Comparison of ENCODE assay signal across 14 cellular contexts in genomic region chr9:7239708-7240107, GRCh38.
DNase-seq lines count a peak whose midpoint lies in the region; ATAC-seq and TF ChIP-seq lines count a peak whose summit lies in the region.
"Had no signal": no experiment of that assay in that cellular context is flagged by ENCODE, and none has a peak within 500 bp of the region (broad histone marks: within the 10 kb centered on the region; RNA-seq: fewer than 3 reads in every experiment).

No MANE protein-coding gene starts in this region.

- no peak overlapping the region for H3K4me3 Mint-ChIP-seq in GM23338
- H3K4me3 Mint-ChIP-seq: CD4-positive, alpha-beta memory T cell had no signal

- H3K4me3 ChIP-seq in GM23338 (no peak overlapping the region), HUES6 (ENCODE audit: low read depth, low read length) (no peak overlapping the region), iPS-20b (ENCODE audit: low read length) (no peak overlapping the region), retinal pigment epithelial cell (ENCODE audit: low read length) (no peak overlapping the region)
- H3K4me3 ChIP-seq: GM23248, HAP-1 had no signal

- H3K36me3 ChIP-seq in GM23338 (ENCODE audit: insufficient read depth) (no peaks in the 10 kb centered on the region; the same call in 1 of the 2 replicates), HUES6 (ENCODE audit: control insufficient read depth, insufficient read depth, low read length) (no peaks in the 10 kb centered on the region), iPS-20b (ENCODE audit: insufficient read depth, low read depth, low read length) (no peaks in the 10 kb centered on the region)
- H3K36me3 ChIP-seq: BE2C, HAP-1 had no signal

- H3K27ac ChIP-seq in GM23338 (ENCODE audit: low read depth), result peak overlapping the region; percentile 70
- H3K27ac ChIP-seq in HUES6 (ENCODE audit: low read depth, low read length), result peak overlapping the region; percentile 90
- peak overlapping the region; percentile 52 for H3K27ac ChIP-seq in iPS-20b (ENCODE audit: low read length)
- H3K27ac ChIP-seq: C4-2B, GM23248 had no signal

- TF ChIP-seq CTCF in GM23338 (conservative IDR thresholded peaks at IDR 0.05; ENCODE audit: low read depth in 2 of 2) (no peak), retinal pigment epithelial cell (conservative IDR thresholded peaks at IDR 0.05; ENCODE audit: low read depth, low read length) (no peak)

- H3K36me3 Mint-ChIP-seq in GM23338 (ENCODE audit: low read depth), result peaks cover 6% of the 10 kb centered on the region; the same call in 2 of the 3 replicates
- H3K36me3 Mint-ChIP-seq: CD4-positive, alpha-beta memory T cell had no signal

- H3K9ac ChIP-seq in HUES6 (ENCODE audit: low read length) (no peak overlapping the region), iPS-20b (ENCODE audit: low read depth, low read length) (peak overlapping the region; percentile 48; the same call in 1 of the 2 replicates)
- H3K9ac ChIP-seq: GM23248 had no signal

- peak overlapping the region; percentile 9; the same call in 1 of the 2 replicates for H3K4me2 ChIP-seq in GM23338

- H3K4me1 ChIP-seq in GM23338 (ENCODE audit: insufficient read depth), result peaks cover 33% of the 10 kb centered on the region
- peaks cover 33% of the 10 kb centered on the region for H3K4me1 ChIP-seq in HUES6 (ENCODE audit: control insufficient read depth, insufficient read depth, low read length)
- peaks cover 19% of the 10 kb centered on the region; the same call in 1 of the 2 replicates for H3K4me1 ChIP-seq in iPS-20b (ENCODE audit: insufficient read depth, low read length)
- H3K4me1 ChIP-seq: BE2C, HAP-1 had no signal

- peak; percentile 55 for ATAC-seq in GM23338
- ATAC-seq: HepG2 had no signal

- DNase-seq in GM23338 (ENCODE audit: low spot score) (peak; percentile 33), retinal pigment epithelial cell (ENCODE audit: low read depth) (peak; percentile 12), amniotic stem cell (lab: John Stamatoyannopoulos, UW) (no peak), NCI-H1930 (lab: John Stamatoyannopoulos, UW) (no peak)
- no peak for DNase-seq in activated CD8-positive, alpha-beta memory T cell treated with anti-CD3 and anti-CD28 coated beads, Interleukin-2, amount 50 U/mL, for 4 hours
- DNase-seq: BE2C; CD4-positive, alpha-beta memory T cell; DMS79; GM23248 had no signal

- peaks cover 34% of the 10 kb centered on the region for H3K4me1 Mint-ChIP-seq in GM23338

- H2AFZ ChIP-seq in GM23338, result no peak overlapping the region
- H2AFZ ChIP-seq: GM23248 had no signal

- H3K9me3 ChIP-seq in HUES6 (ENCODE audit: control insufficient read depth, insufficient read depth, low read depth, low read length) (peaks cover 3% of the 10 kb centered on the region; the same call in 1 of the 2 replicates), iPS-20b (ENCODE audit: insufficient read depth, low read depth, low read length) (no peaks in the 10 kb centered on the region)
- H3K9me3 ChIP-seq: BE2C, HAP-1 had no signal

- no peaks in the 10 kb centered on the region for H3K79me2 ChIP-seq in GM23338 (replicated peaks; ENCODE audit: insufficient read depth)

- H3K27me3 Mint-ChIP-seq in GM23338 (ENCODE audit: insufficient read depth, low read depth, poor library complexity), result peaks cover 13% of the 10 kb centered on the region
- H3K27me3 Mint-ChIP-seq: CD4-positive, alpha-beta memory T cell had no signal

- H3K27ac Mint-ChIP-seq in GM23338, result peak overlapping the region; percentile 91; the same call in 1 of the 2 replicates
- H3K27ac Mint-ChIP-seq: CD4-positive, alpha-beta memory T cell had no signal

- H3K27me3 ChIP-seq in GM23338 (ENCODE audit: insufficient read depth) (no peaks in the 10 kb centered on the region), HUES6 (ENCODE audit: control insufficient read depth, insufficient read depth, low read length) (no peaks in the 10 kb centered on the region), iPS-20b (ENCODE audit: insufficient read depth, low read length) (no peaks in the 10 kb centered on the region)
- H3K27me3 ChIP-seq: BE2C had no signal

- H4K20me1 ChIP-seq in GM23338 (replicated peaks; ENCODE audit: insufficient read depth), result no peaks in the 10 kb centered on the region

- peaks cover 2% of the 10 kb centered on the region; the same call in 1 of the 2 replicates for H3K9me2 ChIP-seq in GM23338 (ENCODE audit: insufficient read depth)

- peaks cover 11% of the 10 kb centered on the region; the same call in 2 of the 3 replicates for H3K9me3 Mint-ChIP-seq in GM23338
- H3K9me3 Mint-ChIP-seq: CD4-positive, alpha-beta memory T cell had no signal

- H3F3A ChIP-seq in GM23338 (replicated peaks; ENCODE audit: low read depth), result 0 out of 2 replicates have a peak, but pooled peaks cover 4% of the 10 kb centered on the region

TF ChIP-seq in GM23338, 12 proteins besides CTCF, POLR2A, EP300 and RAD21 (continues in another document):
- no peak for TF ChIP-seq EZH2phosphoT487 (IDR thresholded peaks at IDR 0.05; ENCODE audit: unreplicated experiment)
- no peak for TF ChIP-seq REST (IDR thresholded peaks at IDR 0.05; ENCODE audit: unreplicated experiment)
- no peak for TF ChIP-seq POLR2AphosphoS5 (IDR thresholded peaks at IDR 0.05; ENCODE audit: low read depth)

Comparison
In these comparisons a context has a peak if more than half of its experiments do, and no peak if none do; other contexts are left out.
1. DNase-seq: peak in GM23338 (single experiment) and retinal pigment epithelial cell (single experiment); none in amniotic stem cell (single experiment), NCI-H1930 (0 of 2) and activated CD8-positive, alpha-beta memory T cell treated with anti-CD3 and anti-CD28 coated beads, Interleukin-2, amount 50 U/mL, for 4 hours (single experiment).
2. Peak in every context shown above with its lines, with median percentiles within 50 percentile points of each other: H3K27ac ChIP-seq.